Comparison of ENCODE assay signal across 29 cellular contexts in the genomic region with DNA sequence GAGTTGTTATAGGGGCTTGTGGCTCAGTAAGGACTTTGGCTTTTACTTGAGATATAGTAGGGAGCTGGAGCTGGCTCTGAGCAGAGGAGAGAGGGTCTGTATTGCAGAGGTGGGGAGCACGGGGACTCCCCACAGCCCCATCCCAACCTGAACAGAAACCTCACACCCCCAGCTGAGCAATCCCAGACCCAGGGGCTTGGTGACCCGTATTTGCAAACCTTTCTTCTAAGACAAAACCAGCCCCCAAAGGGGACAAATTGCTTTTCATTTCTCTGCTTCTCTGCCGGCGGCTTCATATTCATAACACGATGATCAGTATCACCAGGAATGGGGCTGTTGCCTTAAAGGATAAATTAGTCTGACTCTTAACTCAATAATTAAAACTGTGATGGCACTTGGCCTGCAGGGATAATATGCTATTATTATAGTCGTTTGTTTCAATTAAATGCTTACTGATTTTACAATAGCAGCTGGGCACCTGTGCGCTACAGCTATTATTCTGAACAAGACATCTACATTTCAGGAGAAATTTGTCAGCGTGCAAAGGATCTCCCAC.
DNase-seq lines count a peak whose midpoint lies in the region; FAIRE-seq and TF ChIP-seq lines count a peak whose summit lies in the region.
"Had no signal": no experiment of that assay in that cellular context is flagged by ENCODE, and none has a peak within 500 bp of the region (broad histone marks: within the 10 kb centered on the region; RNA-seq: fewer than 3 reads in every experiment).

No MANE protein-coding gene starts in this region.

- H3K27ac ChIP-seq in SK-N-MC (peak overlapping the region; percentile 92), sigmoid colon (no peak overlapping the region)
- H3K27ac ChIP-seq: esophagus muscularis mucosa, heart left ventricle, HL-60, KMS-11, left ventricle myocardium inferior, SJCRH30, suprapubic skin had no signal

- DNase-seq in activated CD8-positive, alpha-beta memory T cell treated with anti-CD3 and anti-CD28 coated beads for 24 hours = peak; percentile 54
- no peak for DNase-seq in activated CD8-positive, alpha-beta memory T cell treated with anti-CD3 and anti-CD28 coated beads, Interleukin-2, amount 50 U/mL, for 48 hours
- DNase-seq in HTR-8/SVneo (ENCODE audit: insufficient read length, low spot score) (no peak), SK-N-MC (ENCODE audit: low read depth, low spot score) (no peak), sigmoid colon (peak; percentile 33), GM13976 (ENCODE audit: low spot score) (no peak), glomerular visceral epithelial cell (ENCODE audit: extremely low spot score) (no peak), head of caudate nucleus (no peak)
- DNase-seq: ACHN; activated CD4-positive, alpha-beta T cell treated with anti-CD3 and anti-CD28 coated beads, Interleukin-2, amount 50 U/mL, for 1 hour; activated naive CD4-positive, alpha-beta T cell treated with Interleukin-2 at 50 U/mL for 16 hours; activated T-cell treated with anti-CD3 and anti-CD28 coated beads, Interleukin-2, amount 50 U/mL, for 72 hours; amniotic stem cell; BE2C; cerebellar nuclear complex; dermis blood vessel endothelial cell; H9; heart left ventricle; left ventricle myocardium inferior; NCI-H2081 treated with DMSO at 0.1 percent for 48 hours; posterior cingulate gyrus; SJCRH30; stimulated activated CD4-positive, alpha-beta T cell treated with anti-CD3 and anti-CD28 coated beads, Interleukin-4, amount 100 ng/mL, for 4 hours had no signal

- WGBS in sigmoid colon, 2 donors = 90 to 91% methylated on average over 8 of the region's 8 CpGs

- peak overlapping the region; percentile 41 for H3K9ac ChIP-seq in SK-N-MC (ENCODE audit: insufficient read length)
- H3K9ac ChIP-seq: KMS-11 had no signal

- H3K27me3 ChIP-seq in sigmoid colon = peaks cover 0 to 6% (median 0%) of the 10 kb centered on the region in 3 donors
- H3K27me3 ChIP-seq: BE2C, esophagus muscularis mucosa, SJCRH30 had no signal

- FAIRE-seq in HTR-8/SVneo (lab: Jason Lieb, UNC) = peak; percentile 57
- FAIRE-seq: endometrium, keratinocyte had no signal

- intact Hi-C loops in sigmoid colon (cut with DNase I) (no loop called here), head of caudate nucleus (cut with DNase I) (no loop called here)

- TF ChIP-seq CTCF in sigmoid colon (IDR thresholded peaks at IDR 0.05) (no peak), GM13976 (IDR thresholded peaks at IDR 0.05; ENCODE audit: borderline replicate concordance, control extremely low read depth, extremely low read depth, insufficient read depth, missing control alignments) (no peak)

- no peaks in the 10 kb centered on the region for H3K9me3 ChIP-seq in SK-N-MC (ENCODE audit: low read depth, low read length)
- no peaks in the 10 kb centered on the region for H3K9me3 ChIP-seq in sigmoid colon
- H3K9me3 ChIP-seq: BE2C, esophagus muscularis mucosa, heart left ventricle, left ventricle myocardium inferior, SJCRH30, suprapubic skin had no signal

- H3K36me3 ChIP-seq in SK-N-MC (ENCODE audit: insufficient read depth, low read length) (peaks cover 12% of the 10 kb centered on the region; the same call in 1 of the 2 replicates), sigmoid colon (no peaks in the 10 kb centered on the region)
- H3K36me3 ChIP-seq: BE2C, esophagus muscularis mucosa, heart left ventricle, left ventricle myocardium inferior, SJCRH30, suprapubic skin had no signal

- TF ChIP-seq EP300 in sigmoid colon (IDR thresholded peaks at IDR 0.05) = no peak

- peak overlapping the region; percentile 35; the same call in 1 of the 2 replicates for H3K4me3 ChIP-seq in SK-N-MC
- no peak overlapping the region for H3K4me3 ChIP-seq in sigmoid colon
- H3K4me3 ChIP-seq: esophagus muscularis mucosa, heart left ventricle, left ventricle myocardium inferior, SJCRH30, suprapubic skin had no signal

- in situ Hi-C loops in GM13976 (cut with MboI; ENCODE audit: low sequenced_read_pairs, unreplicated experiment) = no loop called here

- H3K4me1 ChIP-seq in sigmoid colon = no peaks in the 10 kb centered on the region
- H3K4me1 ChIP-seq: BE2C, esophagus muscularis mucosa, heart left ventricle, left ventricle myocardium inferior, SJCRH30, suprapubic skin had no signal

- no peak for TF ChIP-seq POLR2A in sigmoid colon (IDR thresholded peaks at IDR 0.05)

Comparison
In these comparisons a context has a peak if more than half of its experiments do, and no peak if none do; other contexts are left out.
1. DNase-seq: peak in activated CD8-positive, alpha-beta memory T cell treated with anti-CD3 and anti-CD28 coated beads for 24 hours (single experiment) and sigmoid colon (single experiment); none in activated CD8-positive, alpha-beta memory T cell treated with anti-CD3 and anti-CD28 coated beads, Interleukin-2, amount 50 U/mL, for 48 hours (single experiment), HTR-8/SVneo (single experiment), SK-N-MC (single experiment), GM13976 (single experiment), glomerular visceral epithelial cell (single experiment) and head of caudate nucleus (0 of 42).